ENCODE assay signal across 33 cellular contexts in the genomic region with DNA sequence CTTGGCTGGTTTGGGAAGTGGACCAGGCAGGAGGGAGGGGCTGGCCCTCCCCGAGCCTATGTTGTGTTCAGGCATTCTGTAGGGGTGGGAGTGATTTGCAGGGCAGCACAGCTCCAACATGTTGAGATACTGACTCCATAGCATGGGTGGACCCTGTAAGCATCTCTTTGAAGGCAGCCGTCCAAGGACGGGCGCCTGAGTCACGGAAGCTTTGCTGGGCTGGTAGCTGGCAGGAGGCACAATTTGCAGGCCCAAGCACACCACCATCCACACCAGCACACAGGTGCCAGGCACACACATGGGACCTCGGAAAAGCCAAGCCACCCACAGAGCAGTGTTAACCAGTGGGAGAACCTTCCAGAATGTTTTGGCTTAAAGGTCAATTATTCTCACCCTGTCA.
"Had no signal": no experiment of that assay in that cellular context is flagged by ENCODE, and none has a peak within 500 bp of the region (broad histone marks: within the 10 kb centered on the region; RNA-seq: fewer than 3 reads in every experiment).

No MANE protein-coding gene starts in this region.

- DNase-seq: activated B cell treated with CpG ODN at 0.5 μM for 24 hours; activated CD4-positive, alpha-beta memory T cell treated with anti-CD3 and anti-CD28 coated beads for 36 hours; activated CD4-positive, alpha-beta T cell treated with anti-CD3 and anti-CD28 coated beads for 4 hours; activated CD4-positive, alpha-beta T cell treated with anti-CD3 and anti-CD28 coated beads, Interleukin-2, amount 50 U/mL, for 1 hour; activated CD4-positive, CD25-positive, alpha-beta regulatory T cell treated with anti-CD3 and anti-CD28 coated beads, Interleukin-2, amount 50 U/mL, for 72 hours; activated CD8-positive, alpha-beta memory T cell treated with anti-CD3 and anti-CD28 coated beads, Interleukin-2, amount 50 U/mL, for 4 hours; activated gamma-delta T cell treated with Interleukin-2 at 50 U/mL for 16 hours; activated naive CD4-positive, alpha-beta T cell treated with anti-CD3 and anti-CD28 coated beads for 36 hours; activated T-cell treated with anti-CD3 and anti-CD28 coated beads for 4 hours; activated T-cell treated with anti-CD3 and anti-CD28 coated beads, Interleukin-2, amount 50 U/mL, for 4 hours; NCI-H1092 treated with DMSO at 0.1 percent for 48 hours; NCI-H1417; NCI-H146; NCI-H187; NCI-H2029 treated with DMSO at 0.1 percent for 48 hours; NCI-H2107; NCI-H2171; NCI-H510A; NCI-H526; NCI-H748 treated with DMSO at 0.1 percent for 48 hours; NK-92 treated with Interleukin-12 subunit alpha and Interleukin-12 subunit beta, amount 100 ng/mL, for 24 hours; PC-3; Peyer's patch; Right ventricle myocardium superior; SW 1271; T-helper 1 cell; T-helper 2 cell; T-helper 9 cell had no signal

- H3K36me3 ChIP-seq: adrenal gland, Peyer's patch had no signal

- H3K9ac ChIP-seq: KMS-11 had no signal

- H3K27ac ChIP-seq: adrenal gland, KMS-11, Peyer's patch, RWPE1, VCaP had no signal

- H3K4me3 ChIP-seq: adrenal gland, Peyer's patch had no signal

- H3K4me1 ChIP-seq: adrenal gland, Peyer's patch had no signal

- H3K27me3 ChIP-seq: adrenal gland, Peyer's patch had no signal

- H3K9me3 ChIP-seq: adrenal gland, Peyer's patch had no signal

- H3K4me2 ChIP-seq: KMS-11 had no signal

- ATAC-seq: activated naive CD4-positive, alpha-beta T cell treated with anti-CD3 and anti-CD28 coated beads, Interleukin-2, amount 50 U/mL, for 72 hours; activated T-cell treated with anti-CD3 and anti-CD28 coated beads, Interleukin-2, amount 50 U/mL, for 4 hours; PC-3 had no signal
